ENCODE assay signal across 22 cellular contexts in the genomic region with DNA sequence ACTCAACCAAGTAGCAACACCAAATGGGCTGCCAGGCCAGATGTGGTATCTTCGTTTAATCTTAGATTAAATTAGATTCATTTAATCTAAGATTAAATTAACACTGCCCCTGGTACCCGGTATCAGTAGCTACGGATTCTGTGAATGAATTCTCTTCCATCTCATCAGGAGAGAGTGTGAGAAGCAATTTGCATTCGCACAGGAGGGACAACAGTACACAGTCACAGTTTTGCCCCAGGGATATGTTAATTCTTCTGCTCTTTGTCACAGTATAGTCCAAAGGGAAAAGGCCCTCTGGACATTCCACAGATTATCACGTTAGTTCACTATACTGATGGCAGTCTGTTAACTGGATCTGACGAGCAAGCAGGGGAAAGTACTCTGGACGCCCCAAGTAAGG. TPM values are rescaled to one million over a fixed set of nuclear protein-coding genes. Genes with fewer than 3 reads are reported as not detected.
DNase-seq lines count a peak whose midpoint lies in the region; TF ChIP-seq lines count a peak whose summit lies in the region.
"Had no signal": no experiment of that assay in that cellular context is flagged by ENCODE, and none has a peak within 500 bp of the region (broad histone marks: within the 10 kb centered on the region; RNA-seq: fewer than 3 reads in every experiment).

No MANE protein-coding gene starts in this region.

- H3K9me3 ChIP-seq in Caco-2 (peaks cover 6% of the 10 kb centered on the region), mammary epithelial cell (replicated peaks; ENCODE audit: insufficient read depth, low read length) (no peaks in the 10 kb centered on the region)

- no peak overlapping the region for H3K4me3 ChIP-seq in Caco-2 (ENCODE audit: low read depth, low read length)
- no peak overlapping the region for H3K4me3 ChIP-seq in mesendoderm (ENCODE audit: low read length)
- H3K4me3 ChIP-seq in mammary epithelial cell (replicated peaks in 1 of 3; ENCODE audit: insufficient read depth in 1 of 3, low read depth in 2 of 3, low read length in 3 of 3), result no peak overlapping the region
- H3K4me3 ChIP-seq: A549 had no signal

- intact Hi-C loops in Caco-2 (cut with micrococcal nuclease; ENCODE audit: unreplicated experiment) (no loop called here), mammary epithelial cell (cut with micrococcal nuclease) (no loop called here)

- no peak overlapping the region for H3K4me2 ChIP-seq in mesendoderm (ENCODE audit: low read length)
- H3K4me2 ChIP-seq in mammary epithelial cell (ENCODE audit: insufficient read depth, low read depth, low read length), result no peak overlapping the region
- H3K4me2 ChIP-seq: A549 had no signal

- BruUV-seq in Caco-2 (replicated peaks; lab: Mats Ljungman, UMichigan) (no TSS peak), mammary epithelial cell (replicated peaks; lab: Mats Ljungman, UMichigan) (no TSS peak)

- peaks cover 3% of the 10 kb centered on the region for H3K27me3 Mint-ChIP-seq in Caco-2 (ENCODE audit: insufficient read depth, unreplicated experiment)

- H4K20me1 ChIP-seq in mammary epithelial cell (ENCODE audit: insufficient read depth, low read length), result no peaks in the 10 kb centered on the region

- no peak overlapping the region for H3K9ac ChIP-seq in mesendoderm (ENCODE audit: low read length)
- H3K9ac ChIP-seq in mammary epithelial cell (ENCODE audit: insufficient read depth, low read length), result no peak overlapping the region

- H3K36me3 ChIP-seq in Caco-2 (ENCODE audit: control insufficient read depth, insufficient read depth, low read length) (no peaks in the 10 kb centered on the region), mesendoderm (ENCODE audit: control insufficient read depth, insufficient read depth, low read length) (no peaks in the 10 kb centered on the region), mammary epithelial cell (ENCODE audit: insufficient read depth, low read length) (no peaks in the 10 kb centered on the region)

- TF ChIP-seq CTCF in Caco-2 (IDR thresholded peaks at IDR 0.05; ENCODE audit: insufficient read depth in 1 of 2, low read depth in 1 of 2, low read length in 1 of 2, severe bottlenecking in 1 of 2, unreplicated experiment in 1 of 2), result no peak
- TF ChIP-seq CTCF in mammary epithelial cell (conservative IDR thresholded peaks at IDR 0.05 in 1 of 2, IDR thresholded peaks at IDR 0.05 in 1 of 2; ENCODE audit: extremely low read depth in 1 of 2, insufficient read depth in 1 of 2, low read depth in 1 of 2, low read length in 2 of 2), result no peak

- H3K27me3 ChIP-seq in Caco-2 (replicated peaks; ENCODE audit: control insufficient read depth, insufficient read depth, low read length) (no peaks in the 10 kb centered on the region), mesendoderm (ENCODE audit: insufficient read depth, low read length, poor library complexity) (no peaks in the 10 kb centered on the region), mammary epithelial cell (ENCODE audit: insufficient read depth, low read length) (peaks cover 6% of the 10 kb centered on the region)

- H4K5ac ChIP-seq in mesendoderm (ENCODE audit: low read length), result no peak overlapping the region

- no peaks in the 10 kb centered on the region for H3K4me1 Mint-ChIP-seq in Caco-2 (ENCODE audit: low read depth, unreplicated experiment)
- H3K4me1 Mint-ChIP-seq: IgD-negative memory B cell had no signal

- H2AK5ac ChIP-seq in mesendoderm (ENCODE audit: low read length), result no peak overlapping the region

- peaks cover 9% of the 10 kb centered on the region for H3K4me1 ChIP-seq in Caco-2
- H3K4me1 ChIP-seq in mesendoderm (ENCODE audit: control insufficient read depth, low read depth, low read length), result no peaks in the 10 kb centered on the region
- H3K4me1 ChIP-seq in mammary epithelial cell (ENCODE audit: insufficient read depth, low read length), result no peaks in the 10 kb centered on the region
- H3K4me1 ChIP-seq: A549 had no signal

- H2BK120ac ChIP-seq in mesendoderm (ENCODE audit: low read depth, low read length), result no peak overlapping the region

- no peak overlapping the region for H2BK5ac ChIP-seq in mesendoderm (ENCODE audit: low read length)

- H3K23ac ChIP-seq in mesendoderm (ENCODE audit: low read length), result no peak overlapping the region

- H3K4ac ChIP-seq in mesendoderm (ENCODE audit: low read depth, low read length), result no peak overlapping the region

- POLR2A ChIA-PET in Caco-2 (lab: Charles Lee), result no interaction called here

- in situ Hi-C loops in mammary epithelial cell (cut with MboI; ENCODE audit: low sequenced_read_pairs in 2 of 2), result no loop called here

- dilution Hi-C loops in mammary epithelial cell (cut with HindIII; ENCODE audit: low sequenced_read_pairs), result loop anchor here (5.0 kb wide), 1 partner anchor 35 kb away; no protein-coding TSS in a partner anchor

- no peaks in the 10 kb centered on the region for H3K79me1 ChIP-seq in mesendoderm (ENCODE audit: low read length)

- DNase-seq in Caco-2 (peak in 1 of 2 experiments; percentile 37), M059J (ENCODE audit: low read depth) (peak; percentile 5), SK-N-DZ (ENCODE audit: low spot score) (peak; percentile 42), mesendoderm (peak; percentile 70), GM03348 (ENCODE audit: low spot score) (no peak), T-helper 9 cell (no peak), mammary epithelial cell (no peak), germinal center (ENCODE audit: low spot score) (no peak)
- DNase-seq: AML-193; CD4-positive, alpha-beta T cell; DMS 273 treated with DMSO at 0.1 percent for 48 hours; DMS53; DND-41; GDM1; GOT3; H7 had no signal

- no peaks in the 10 kb centered on the region for H3K36me3 Mint-ChIP-seq in Caco-2 (ENCODE audit: insufficient read depth, unreplicated experiment)
- H3K36me3 Mint-ChIP-seq: IgD-negative memory B cell had no signal

- H3K27ac ChIP-seq in mesendoderm (ENCODE audit: low read depth, low read length) (no peak overlapping the region), mammary epithelial cell (ENCODE audit: insufficient read depth, low read depth, low read length) (no peak overlapping the region)
- H3K27ac ChIP-seq: 22Rv1, A549, C4-2B had no signal

- no peaks in the 10 kb centered on the region for H3K9me3 Mint-ChIP-seq in Caco-2 (ENCODE audit: unreplicated experiment)

- H2AFZ ChIP-seq in mammary epithelial cell (ENCODE audit: low read depth, low read length), result no peak overlapping the region

- H4K8ac ChIP-seq in mesendoderm (ENCODE audit: low read depth, low read length), result no peak overlapping the region

- H2BK15ac ChIP-seq in mesendoderm (replicated peaks; ENCODE audit: low read depth), result no peak overlapping the region

- H3K27ac Mint-ChIP-seq in Caco-2 (ENCODE audit: unreplicated experiment), result peak overlapping the region; percentile 21
- H3K27ac Mint-ChIP-seq: CD4-positive, alpha-beta T cell; IgD-negative memory B cell had no signal

- no peaks in the 10 kb centered on the region for H3K79me2 ChIP-seq in mesendoderm (ENCODE audit: control insufficient read depth, insufficient read depth, low read length)
- no peaks in the 10 kb centered on the region for H3K79me2 ChIP-seq in mammary epithelial cell (ENCODE audit: insufficient read depth, low read length)

- H3K18ac ChIP-seq in mesendoderm (ENCODE audit: low read length), result no peak overlapping the region

- no peak overlapping the region for H3K4me3 Mint-ChIP-seq in Caco-2 (ENCODE audit: unreplicated experiment)
- H3K4me3 Mint-ChIP-seq: CD4-positive, alpha-beta T cell; IgD-negative memory B cell had no signal

- no CpG with 5 or more reads among the region's 7 CpGs for WGBS in mesendoderm (ENCODE audit: extremely low coverage, insufficient coverage, low lambda C conversion rate)
- WGBS in mammary epithelial cell (ENCODE audit: low coverage, missing lambda C conversion rate), result 80% methylated on average over 7 of the region's 7 CpGs

- no peak overlapping the region for H3K56ac ChIP-seq in mesendoderm (ENCODE audit: low read length)

- CTCF ChIA-PET in Caco-2 (lab: Charles Lee), result no interaction called here
- CTCF ChIA-PET in mammary epithelial cell (lab: Charles Lee; ENCODE audit: low non-redundant PET), result no interaction called here

RNA-seq across cellular contexts. Expression of gene ASCL2, which starts 22.9 kb away (rescaled TPM):
- total RNA-seq in Caco-2 (2022), result 26.6 and 32.5 TPM in 2 replicates
- not detected in 2 replicates for total RNA-seq in M059J (2014; rRNA removed; shearing (Covaris generic))
- polyA plus RNA-seq in SK-N-DZ (2014; cell fraction: cytosol; rRNA removed), result not detected in 2 replicates
- polyA plus RNA-seq in SK-N-DZ (2014; cell fraction: nucleus; rRNA removed), result not detected in 2 replicates
- 0.10 TPM for polyA plus RNA-seq in mesendoderm (2013, experiment 1 of 2)
- polyA plus RNA-seq in mesendoderm (2013, experiment 2 of 2), result 0.17 TPM
- total RNA-seq in mammary epithelial cell, result not detected
- polyA plus RNA-seq in mammary epithelial cell, result 0.05 TPM
- polyA minus RNA-seq in mammary epithelial cell, result not detected
- total RNA-seq: CD4-positive, alpha-beta T cell had no signal
- polyA plus RNA-seq: A549, BJ, HepG2 had no signal

RNA-seq across cellular contexts. Expression of gene C11orf21, which starts 54.2 kb away (rescaled TPM):
- total RNA-seq in Caco-2 (2022), result 0.09 and 0.21 TPM in 2 replicates
- total RNA-seq in M059J (2014; rRNA removed; shearing (Covaris generic)), result not detected in 2 replicates
- not detected in 2 replicates for polyA plus RNA-seq in SK-N-DZ (2014; cell fraction: cytosol; rRNA removed)
- polyA plus RNA-seq in SK-N-DZ (2014; cell fraction: nucleus; rRNA removed), result 0.29 TPM in 1 of 2 replicates, not detected in the other
- not detected for polyA plus RNA-seq in mesendoderm (2013, experiment 1 of 2)
- not detected for polyA plus RNA-seq in mesendoderm (2013, experiment 2 of 2)
- total RNA-seq in mammary epithelial cell, result not detected
- not detected for polyA plus RNA-seq in mammary epithelial cell
- polyA minus RNA-seq in mammary epithelial cell, result not detected
- total RNA-seq: H7, HepG2 had no signal
- polyA plus RNA-seq: A549, BJ had no signal

RNA-seq across cellular contexts. Expression of gene TSPAN32, which starts 54.3 kb away (rescaled TPM):
- total RNA-seq in Caco-2 (2022), result 0.97 and 1.2 TPM in 2 replicates
- 0.07 TPM in 1 of 2 replicates, not detected in the other for total RNA-seq in M059J (2014; rRNA removed; shearing (Covaris generic))
- not detected in 2 replicates for polyA plus RNA-seq in SK-N-DZ (2014; cell fraction: cytosol; rRNA removed)
- polyA plus RNA-seq in SK-N-DZ (2014; cell fraction: nucleus; rRNA removed), result 0.17 and 0.58 TPM in 2 replicates
- not detected for polyA plus RNA-seq in mesendoderm (2013, experiment 1 of 2)
- not detected for polyA plus RNA-seq in mesendoderm (2013, experiment 2 of 2)
- total RNA-seq in mammary epithelial cell, result not detected
- not detected for polyA plus RNA-seq in mammary epithelial cell
- not detected for polyA minus RNA-seq in mammary epithelial cell
- total RNA-seq: H7 had no signal
- polyA plus RNA-seq: A549 had no signal

Comparison
In these comparisons a context has a peak if more than half of its experiments do, and no peak if none do; other contexts are left out.
1. DNase-seq: peak in M059J (single experiment), SK-N-DZ (single experiment) and mesendoderm (single experiment); none in GM03348 (single experiment), T-helper 9 cell (single experiment), mammary epithelial cell (single experiment) and germinal center (single experiment).
2. RNA of gene ASCL2, which starts 22.9 kb away (total RNA-seq): 26.6 to 32.5 TPM in Caco-2; not detected in mammary epithelial cell and not detected in M059J; every median in the first group is over 10 times any median in the second.